15 cellular contexts compared by ENCODE assay signal in the genomic region with DNA sequence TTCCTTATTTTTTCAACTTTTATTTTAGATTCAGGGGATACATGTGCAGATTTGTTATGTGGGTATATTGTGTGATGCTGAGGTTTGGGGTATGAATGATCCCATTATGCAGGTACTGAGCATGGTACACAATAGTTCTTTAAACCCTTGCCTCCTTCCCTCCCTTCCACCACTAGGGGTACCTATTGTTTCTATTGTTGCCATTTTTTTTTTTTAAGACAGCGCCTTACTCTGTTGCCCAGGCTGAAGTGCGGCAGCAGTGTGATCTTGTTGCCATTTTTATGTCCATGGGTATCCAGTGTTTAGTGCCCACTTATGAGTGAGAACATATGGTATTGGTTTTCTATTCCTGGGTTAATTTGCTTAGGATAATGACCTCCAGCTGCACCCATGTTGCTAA.
DNase-seq lines count a peak whose midpoint lies in the region; FAIRE-seq and TF ChIP-seq lines count a peak whose summit lies in the region.
"Had no signal": no experiment of that assay in that cellular context is flagged by ENCODE, and none has a peak within 500 bp of the region (broad histone marks: within the 10 kb centered on the region; RNA-seq: fewer than 3 reads in every experiment).

No MANE protein-coding gene starts in this region.

- H3K9me3 ChIP-seq in H9 (ENCODE audit: control insufficient read depth, low read depth, low read length) (no peaks in the 10 kb centered on the region), Loucy (ENCODE audit: insufficient read depth, low read depth, low read length) (peaks cover 31% of the 10 kb centered on the region), H1 (ENCODE audit: insufficient read depth in 2 of 2, low read depth in 1 of 2, low read length in 1 of 2) (peaks cover 0 to 5% of the 10 kb centered on the region in 2 experiments; a peak in 2 of 4 replicates), suprapubic skin (peaks cover 3% of the 10 kb centered on the region)

- H3K9me3 Mint-ChIP-seq in H9 = peaks cover 16 to 20% of the 10 kb centered on the region in 2 experiments

- no peak overlapping the region for H4K5ac ChIP-seq in H9 (ENCODE audit: insufficient read length, low read depth, low read length)
- no peak overlapping the region for H4K5ac ChIP-seq in H1 (ENCODE audit: insufficient read length, low read depth, low read length)

- peaks cover 5% of the 10 kb centered on the region; the same call in 1 of the 2 replicates for H3K4me1 ChIP-seq in H9 (ENCODE audit: insufficient read depth, low read length)
- peaks cover 8% of the 10 kb centered on the region for H3K4me1 ChIP-seq in Loucy (ENCODE audit: insufficient read depth, low read length, poor library complexity, severe bottlenecking)
- H3K4me1 ChIP-seq in H1 (replicated peaks in 1 of 4; ENCODE audit: control insufficient read depth in 3 of 4, insufficient read depth in 4 of 4, low read length in 3 of 4) = no peaks in the 10 kb centered on the region
- no peaks in the 10 kb centered on the region for H3K4me1 ChIP-seq in suprapubic skin
- H3K4me1 ChIP-seq: Caco-2 had no signal

- no peaks in the 10 kb centered on the region for H3K79me1 ChIP-seq in H9 (ENCODE audit: insufficient read depth, low read depth, low read length, poor library complexity, severe bottlenecking)
- H3K79me1 ChIP-seq in H1 (ENCODE audit: low read depth, low read length) = no peaks in the 10 kb centered on the region

- H3K4ac ChIP-seq in H9 (ENCODE audit: low read depth, low read length) (no peak overlapping the region), H1 (replicated peaks; ENCODE audit: insufficient read length, low read depth, low read length) (no peak overlapping the region)

- H2BK12ac ChIP-seq in H9 (ENCODE audit: insufficient read length, low read depth, low read length) (no peak overlapping the region), H1 (ENCODE audit: low read depth, low read length) (no peak overlapping the region)

- H4K91ac ChIP-seq in H9 (ENCODE audit: insufficient read length, low read depth, low read length) (no peak overlapping the region), H1 (replicated peaks; ENCODE audit: insufficient read length, low read length) (no peak overlapping the region)

- H3K9ac ChIP-seq in H9 (ENCODE audit: extremely low read depth, insufficient read length, low read length) (no peak overlapping the region), Loucy (ENCODE audit: low read depth, low read length, poor library complexity, severe bottlenecking) (no peak overlapping the region), H1 (replicated peaks in 1 of 4; ENCODE audit: extremely low read depth in 1 of 4, low read depth in 3 of 4, low read length in 3 of 4) (no peak overlapping the region)
- H3K9ac ChIP-seq: KMS-11 had no signal

- H3K4me2 ChIP-seq in H9 (ENCODE audit: insufficient read depth, insufficient read length, low read length) (no peak overlapping the region), Loucy (ENCODE audit: low read depth, low read length, poor library complexity, severe bottlenecking) (no peak overlapping the region), H1 (ENCODE audit: insufficient read depth in 1 of 2, low read depth in 2 of 2, low read length in 2 of 2) (no peak overlapping the region)
- H3K4me2 ChIP-seq: KMS-11 had no signal

- H3K23ac ChIP-seq in H9 (ENCODE audit: insufficient read length, low read depth, low read length) (no peak overlapping the region), H1 (ENCODE audit: insufficient read length) (no peak overlapping the region)

- H2BK15ac ChIP-seq in H9 (ENCODE audit: low read depth, low read length) (no peak overlapping the region), H1 (ENCODE audit: low read length) (no peak overlapping the region)

- H4K8ac ChIP-seq in H9 (replicated peaks; ENCODE audit: insufficient read length, low read depth, low read length) (no peak overlapping the region), H1 (ENCODE audit: extremely low read depth, insufficient read depth, low read length) (no peak overlapping the region)

- TF ChIP-seq EP300 in H1 (IDR thresholded peaks at IDR 0.05; ENCODE audit: borderline replicate concordance in 1 of 2, low read depth in 2 of 2, low read length in 2 of 2) (no peak), suprapubic skin (IDR thresholded peaks at IDR 0.05) (no peak)

- no peaks in the 10 kb centered on the region for H3K23me2 ChIP-seq in H9 (ENCODE audit: insufficient read length, low read depth, low read length, poor library complexity, severe bottlenecking)
- H3K23me2 ChIP-seq in H1 (ENCODE audit: low read depth, low read length) = no peaks in the 10 kb centered on the region

- no peak overlapping the region for H2AK5ac ChIP-seq in H9 (ENCODE audit: insufficient read length, low read length)
- H2AK5ac ChIP-seq in H1 (ENCODE audit: low read depth, low read length) = no peak overlapping the region

- WGBS in H9 (ENCODE audit: extremely low coverage, insufficient read length, low lambda C conversion rate) = no CpG with 5 or more reads among the region's 2 CpGs
- WGBS in H1 (ENCODE audit: extremely low coverage in 1 of 2, insufficient coverage in 1 of 2, insufficient read length in 1 of 2, insufficient replicate concordance in 2 of 2, low coverage in 1 of 2, low lambda C conversion rate in 2 of 2, missing lambda C conversion rate in 1 of 2), 2 experiments = 82% methylated on average over 2 of the region's 2 CpGs; no CpG with 5 or more reads in 1 of the 2 experiments
- 89% methylated on average over 2 of the region's 2 CpGs for WGBS in suprapubic skin

- H2BK5ac ChIP-seq in H9 (ENCODE audit: insufficient read length, low read length) = no peak overlapping the region
- no peak overlapping the region for H2BK5ac ChIP-seq in H1 (ENCODE audit: low read depth, low read length)

- no peak overlapping the region for H3K27ac Mint-ChIP-seq in H9
- H3K27ac Mint-ChIP-seq: CD8-positive, alpha-beta memory T cell had no signal

- H3K4me1 Mint-ChIP-seq in H9 = peaks cover 10 to 11% of the 10 kb centered on the region in 2 experiments
- H3K4me1 Mint-ChIP-seq: CD8-positive, alpha-beta memory T cell had no signal

- no peak overlapping the region for H3T11ph ChIP-seq in H9 (ENCODE audit: low read length)

- H3K27me3 ChIP-seq in H9 (ENCODE audit: insufficient read depth, low read length) (no peaks in the 10 kb centered on the region), Loucy (ENCODE audit: insufficient read depth, low read length, poor library complexity, severe bottlenecking) (no peaks in the 10 kb centered on the region), H1 (replicated peaks in 1 of 4; ENCODE audit: control insufficient read depth in 3 of 4, extremely low read depth in 1 of 4, insufficient read depth in 3 of 4, low read length in 3 of 4) (no peaks in the 10 kb centered on the region), suprapubic skin (no peaks in the 10 kb centered on the region)

- TF ChIP-seq POLR2A in H1 (IDR thresholded peaks at IDR 0.05; ENCODE audit: control extremely low read depth in 1 of 2, low read depth in 2 of 2, low read length in 2 of 2) = no peak
- TF ChIP-seq POLR2A in suprapubic skin (IDR thresholded peaks at IDR 0.05) = no peak

- H3K18ac ChIP-seq in H9 (ENCODE audit: insufficient read length, low read depth, low read length) (no peak overlapping the region), H1 (ENCODE audit: extremely low read depth, low read length) (no peak overlapping the region)

- H3K4me3 Mint-ChIP-seq in H9 = no peak overlapping the region
- H3K4me3 Mint-ChIP-seq: CD8-positive, alpha-beta memory T cell had no signal

- H3K56ac ChIP-seq in H9 (ENCODE audit: insufficient read length, low read depth, low read length) = no peak overlapping the region
- no peak overlapping the region for H3K56ac ChIP-seq in H1 (replicated peaks; ENCODE audit: insufficient read length, low read depth, low read length)

- peaks cover 3% of the 10 kb centered on the region; the same call in 1 of the 2 replicates for H3F3A ChIP-seq in Loucy (ENCODE audit: low read depth)

- H2AFZ ChIP-seq in H9 (ENCODE audit: low read length) (no peak overlapping the region), Loucy (ENCODE audit: low read length) (no peak overlapping the region), H1 (ENCODE audit: low read length) (no peak overlapping the region)

- TF ChIP-seq RAD21 in H1 (IDR thresholded peaks at IDR 0.05 in 1 of 2, conservative IDR thresholded peaks at IDR 0.05 in 1 of 2; ENCODE audit: low read depth in 2 of 2, low read length in 2 of 2) = no peak

- no peaks in the 10 kb centered on the region for H3K9me2 ChIP-seq in Loucy (replicated peaks; ENCODE audit: low read depth, low read length)

- TF ChIP-seq CTCF in C4-2B (conservative IDR thresholded peaks at IDR 0.05) = peak; percentile 28; the same call in 1 of the 2 replicates
- peak; percentile 50; the same call in 2 of the 3 replicates for TF ChIP-seq CTCF in H9 (conservative IDR thresholded peaks at IDR 0.05)
- peak; percentile 18; the same call in 1 of the 2 replicates for TF ChIP-seq CTCF in Loucy (conservative IDR thresholded peaks at IDR 0.05; ENCODE audit: low read length)
- peak in 2 of 3 experiments; percentile 5 to 14; a peak in 2 of 4 replicates for TF ChIP-seq CTCF in H1 (IDR thresholded peaks at IDR 0.05; ENCODE audit: control extremely low read depth in 1 of 3, insufficient read depth in 1 of 3, low read depth in 1 of 3, low read length in 3 of 3)
- no peak for TF ChIP-seq CTCF in RWPE1 (conservative IDR thresholded peaks at IDR 0.05; ENCODE audit: low read depth)
- no peak for TF ChIP-seq CTCF in suprapubic skin (IDR thresholded peaks at IDR 0.05)

- no peak overlapping the region for H3K27ac ChIP-seq in C4-2B
- H3K27ac ChIP-seq in H9 (ENCODE audit: insufficient read length, low read depth, low read length) = no peak overlapping the region
- H3K27ac ChIP-seq in H1 (ENCODE audit: low read depth, low read length) = no peak overlapping the region
- H3K27ac ChIP-seq in RWPE1 = no peak overlapping the region
- H3K27ac ChIP-seq in suprapubic skin = no peak overlapping the region
- H3K27ac ChIP-seq: 22Rv1, KMS-11 had no signal

- no peaks in the 10 kb centered on the region for H4K20me1 ChIP-seq in H9 (ENCODE audit: control insufficient read depth, insufficient read depth, insufficient read length)
- H4K20me1 ChIP-seq in Loucy (ENCODE audit: insufficient read depth, low read length, poor library complexity, severe bottlenecking) = no peaks in the 10 kb centered on the region
- no peaks in the 10 kb centered on the region for H4K20me1 ChIP-seq in H1 (replicated peaks in 1 of 2; ENCODE audit: control insufficient read depth in 1 of 2, insufficient read depth in 2 of 2, low read length in 2 of 2)

- H3K27me3 Mint-ChIP-seq in H9 (ENCODE audit: low read depth) = no peaks in the 10 kb centered on the region

- FAIRE-seq in H1 (lab: Jason Lieb, UNC) = no peak
- FAIRE-seq: GM12891, HepG2, HTR-8/SVneo had no signal

- no peaks in the 10 kb centered on the region; the same call in 1 of the 2 replicates for H3K36me3 ChIP-seq in Loucy (ENCODE audit: insufficient read depth, low read length)
- H3K36me3 ChIP-seq in H1 (ENCODE audit: control insufficient read depth in 2 of 4, insufficient read depth in 4 of 4, low read length in 3 of 4) = no peaks in the 10 kb centered on the region
- H3K36me3 ChIP-seq in suprapubic skin = no peaks in the 10 kb centered on the region

- no peak overlapping the region for H2BK20ac ChIP-seq in H9 (ENCODE audit: low read depth, low read length, poor library complexity, severe bottlenecking)
- H2BK20ac ChIP-seq in H1 (ENCODE audit: low read length) = no peak overlapping the region

- DNase-seq in H9 = no peak
- no peak for DNase-seq in H1 (ENCODE audit: low read depth in 1 of 2, low spot score in 2 of 2)
- DNase-seq in RWPE1 (ENCODE audit: low spot score) = no peak
- DNase-seq in SKM-1 (lab: John Stamatoyannopoulos, UW; ENCODE audit: unreplicated experiment) = no peak
- no peak for DNase-seq in suprapubic skin (ENCODE audit: low spot score in 2 of 2)
- no peak for DNase-seq in cerebellar nuclear complex (lab: John Stamatoyannopoulos, UW)
- DNase-seq: Caco-2; CD8-positive, alpha-beta memory T cell had no signal

- H2BK120ac ChIP-seq in H9 (ENCODE audit: low read depth, low read length, poor library complexity, severe bottlenecking) (no peak overlapping the region), H1 (replicated peaks; ENCODE audit: low read depth, low read length) (no peak overlapping the region)

- no peaks in the 10 kb centered on the region for H3K79me2 ChIP-seq in H9 (ENCODE audit: insufficient read depth, low read length)
- peaks cover 40% of the 10 kb centered on the region for H3K79me2 ChIP-seq in Loucy (ENCODE audit: insufficient read depth, low read length)
- H3K79me2 ChIP-seq in H1 (ENCODE audit: control insufficient read depth in 1 of 2, insufficient read depth in 2 of 2, low read length in 2 of 2) = no peaks in the 10 kb centered on the region

- peaks cover 12 to 17% (median 14%) of the 10 kb centered on the region in 3 experiments for H3K36me3 Mint-ChIP-seq in H9 (ENCODE audit: insufficient read depth in 1 of 3, low read depth in 3 of 3)
- H3K36me3 Mint-ChIP-seq: CD8-positive, alpha-beta memory T cell had no signal

- CTCF ChIA-PET in H1 (lab: Charles Lee; ENCODE audit: partially characterized antibody) (interaction anchor here (0.8 kb wide), 1 partner anchor 16 kb away, joined by 3 read pairs; no protein-coding TSS in a partner anchor), RWPE1 (lab: Yijun Ruan, JAX) (no interaction called here)

- H3K4me3 ChIP-seq in Loucy (ENCODE audit: low read length, poor library complexity, severe bottlenecking) (no peak overlapping the region), H1 (ENCODE audit: extremely low read depth in 1 of 4, insufficient read depth in 2 of 4, low read depth in 3 of 4, low read length in 4 of 4) (no peak overlapping the region), suprapubic skin (no peak overlapping the region)

- no peak overlapping the region for H3K14ac ChIP-seq in H9 (ENCODE audit: insufficient read depth, low read length)
- H3K14ac ChIP-seq in H1 (ENCODE audit: insufficient read length) = no peak overlapping the region

- POLR2A ChIA-PET in H1 (lab: Charles Lee; ENCODE audit: partially characterized antibody) (no interaction called here), RWPE1 (lab: Yijun Ruan, JAX; ENCODE audit: low non-redundant PET) (no interaction called here)

Comparison
In these comparisons a context has a peak if more than half of its experiments do, and no peak if none do; other contexts are left out.
1. CTCF ChIP-seq: peak in C4-2B (single experiment), H9 (single experiment), Loucy (single experiment) and H1 (2 of 3); none in RWPE1 (single experiment) and suprapubic skin (0 of 2).